1 cellular context compared by ENCODE assay signal in genomic region chr4:39406763-39407583, GRCh38.
TF ChIP-seq lines count a peak whose summit lies in the region.

KLB (plus strand) TSS chr4:39406930; CDS start chr4:39406950, 20 bp downstream.

TF ChIP-seq in HepG2, 621 proteins besides CTCF, POLR2A, EP300 and RAD21 (continued from another document and continues in another):
- TF ChIP-seq CEBPZ (IDR thresholded peaks at IDR 0.05; ENCODE audit: low read length) (no peak), GTF2F1 (IDR thresholded peaks at IDR 0.05; ENCODE audit: low read length) (peak; percentile 73; the same call in 1 of the 2 replicates), ZNF766 (CRISPR knock-in tag; IDR thresholded peaks at IDR 0.05; ENCODE audit: borderline replicate concordance) (peak; percentile 56; the same call in 1 of the 2 replicates), BRCA1 (CRISPR knock-in tag; IDR thresholded peaks at IDR 0.05) (no peak), PRPF4 (IDR thresholded peaks at IDR 0.05; ENCODE audit: low read depth, low read length, poor library complexity, severe bottlenecking) (no peak), BCL6 (CRISPR knock-in tag; IDR thresholded peaks at IDR 0.05) (peak; percentile 77), EHMT2 (IDR thresholded peaks at IDR 0.05; ENCODE audit: borderline replicate concordance, low read depth, low read length) (no peak), NFE2L2 (IDR thresholded peaks at IDR 0.05; ENCODE audit: low read length) (no peak), MLLT10 (CRISPR knock-in tag; IDR thresholded peaks at IDR 0.05) (no peak; the same call in 1 of the 2 replicates), TCF7L2 (IDR thresholded peaks at IDR 0.05; ENCODE audit: low read depth, low read length) (no peak), DNMT1 (CRISPR knock-in tag; IDR thresholded peaks at IDR 0.05) (no peak), SMARCC2 (IDR thresholded peaks at IDR 0.05) (no peak), ZNF207 (IDR thresholded peaks at IDR 0.05; ENCODE audit: borderline replicate concordance) (no peak), ZSCAN22 (CRISPR knock-in tag; IDR thresholded peaks at IDR 0.05) (no peak), GATAD2A (CRISPR knock-in tag; IDR thresholded peaks at IDR 0.05) (peak; percentile 88), RBM39 (IDR thresholded peaks at IDR 0.05; ENCODE audit: low read depth, low read length, poor library complexity, severe bottlenecking) (no peak), ZNF777 (CRISPR knock-in tag; IDR thresholded peaks at IDR 0.05) (no peak), ZNF7 (CRISPR knock-in tag; IDR thresholded peaks at IDR 0.05) (peak; percentile 50; the same call in 1 of the 2 replicates), ZNF253 (CRISPR knock-in tag; IDR thresholded peaks at IDR 0.05; ENCODE audit: borderline replicate concordance) (no peak), SRF (IDR thresholded peaks at IDR 0.05; ENCODE audit: low read depth, low read length) (no peak), POLR2G (IDR thresholded peaks at IDR 0.05; ENCODE audit: low read depth, low read length) (peak; percentile 98), MATR3 (CRISPR knock-in tag; IDR thresholded peaks at IDR 0.05) (no peak), IKZF1 (IDR thresholded peaks at IDR 0.05) (no peak), ERF (CRISPR knock-in tag; IDR thresholded peaks at IDR 0.05) (no peak), LRRFIP1 (CRISPR knock-in tag; conservative IDR thresholded peaks at IDR 0.05) (no peak), KDM2A (CRISPR knock-in tag; IDR thresholded peaks at IDR 0.05; ENCODE audit: borderline replicate concordance, low read depth) (peak; percentile 87), HNF4G (IDR thresholded peaks at IDR 0.05; ENCODE audit: borderline replicate concordance, low read depth, low read length) (peak; percentile 28; the same call in 1 of the 2 replicates), HNF4G (CRISPR knock-in tag; IDR thresholded peaks at IDR 0.05; ENCODE audit: borderline replicate concordance, low read depth) (no peak), RNF219 (CRISPR knock-in tag; IDR thresholded peaks at IDR 0.05) (no peak), ZNF326 (CRISPR knock-in tag; IDR thresholded peaks at IDR 0.05; ENCODE audit: borderline replicate concordance) (no peak), HCFC1 (IDR thresholded peaks at IDR 0.05; ENCODE audit: low read depth, low read length) (no peak), MZF1 (CRISPR knock-in tag; IDR thresholded peaks at IDR 0.05; ENCODE audit: borderline replicate concordance) (no peak), ADNP (CRISPR knock-in tag; IDR thresholded peaks at IDR 0.05) (no peak), ZSCAN20 (CRISPR knock-in tag; IDR thresholded peaks at IDR 0.05; ENCODE audit: borderline replicate concordance) (peak; percentile 46; the same call in 1 of the 2 replicates), MXD4 (CRISPR knock-in tag; IDR thresholded peaks at IDR 0.05) (0 out of 2 replicates have a peak, but pooled peaks have one; percentile 32), ZNF550 (CRISPR knock-in tag; IDR thresholded peaks at IDR 0.05; ENCODE audit: borderline replicate concordance) (no peak), ZBTB7A (CRISPR knock-in tag; IDR thresholded peaks at IDR 0.05) (no peak), SOX6 (IDR thresholded peaks at IDR 0.05) (no peak), SOX6 (CRISPR knock-in tag; IDR thresholded peaks at IDR 0.05) (peak; percentile 86), THAP9 (CRISPR knock-in tag; IDR thresholded peaks at IDR 0.05; ENCODE audit: borderline replicate concordance) (no peak), TEAD2 (CRISPR knock-in tag; IDR thresholded peaks at IDR 0.05) (no peak), KDM4B (CRISPR knock-in tag; IDR thresholded peaks at IDR 0.05) (0 out of 2 replicates have a peak, but pooled peaks have one; percentile 35), CENPBD1 (CRISPR knock-in tag; IDR thresholded peaks at IDR 0.05; ENCODE audit: borderline replicate concordance, low read depth) (no peak)
- TF ChIP-seq, protein P1, sequence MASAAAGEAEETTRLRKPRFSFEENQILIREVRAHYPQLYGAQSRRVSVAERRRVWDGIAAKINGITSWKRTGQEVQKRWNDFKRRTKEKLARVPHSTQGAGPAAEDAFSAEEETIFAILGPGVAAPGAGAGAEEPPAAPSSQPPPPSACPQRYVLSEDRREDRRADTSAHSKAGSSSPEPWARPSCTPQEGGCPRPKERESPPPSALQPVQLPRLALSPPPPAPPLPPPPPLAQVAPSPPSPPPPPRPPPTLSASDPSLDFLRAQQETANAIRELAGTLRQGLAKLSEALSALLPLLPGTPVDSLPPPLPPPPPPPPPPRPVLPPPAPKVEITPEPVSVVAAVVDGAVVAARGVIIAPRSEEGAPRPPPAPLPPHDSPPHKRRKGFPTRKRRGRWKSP (CRISPR knock-in tag; IDR thresholded peaks at IDR 0.05) = no peak
- TF ChIP-seq, protein P2, sequence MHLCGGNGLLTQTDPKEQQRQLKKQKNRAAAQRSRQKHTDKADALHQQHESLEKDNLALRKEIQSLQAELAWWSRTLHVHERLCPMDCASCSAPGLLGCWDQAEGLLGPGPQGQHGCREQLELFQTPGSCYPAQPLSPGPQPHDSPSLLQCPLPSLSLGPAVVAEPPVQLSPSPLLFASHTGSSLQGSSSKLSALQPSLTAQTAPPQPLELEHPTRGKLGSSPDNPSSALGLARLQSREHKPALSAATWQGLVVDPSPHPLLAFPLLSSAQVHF (CRISPR knock-in tag; IDR thresholded peaks at IDR 0.05) = no peak
- TF ChIP-seq, protein P3, sequence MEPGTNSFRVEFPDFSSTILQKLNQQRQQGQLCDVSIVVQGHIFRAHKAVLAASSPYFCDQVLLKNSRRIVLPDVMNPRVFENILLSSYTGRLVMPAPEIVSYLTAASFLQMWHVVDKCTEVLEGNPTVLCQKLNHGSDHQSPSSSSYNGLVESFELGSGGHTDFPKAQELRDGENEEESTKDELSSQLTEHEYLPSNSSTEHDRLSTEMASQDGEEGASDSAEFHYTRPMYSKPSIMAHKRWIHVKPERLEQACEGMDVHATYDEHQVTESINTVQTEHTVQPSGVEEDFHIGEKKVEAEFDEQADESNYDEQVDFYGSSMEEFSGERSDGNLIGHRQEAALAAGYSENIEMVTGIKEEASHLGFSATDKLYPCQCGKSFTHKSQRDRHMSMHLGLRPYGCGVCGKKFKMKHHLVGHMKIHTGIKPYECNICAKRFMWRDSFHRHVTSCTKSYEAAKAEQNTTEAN (CRISPR knock-in tag; conservative IDR thresholded peaks at IDR 0.05) = peak; percentile 41; the same call in 1 of the 2 replicates
- TF ChIP-seq, protein P4, sequence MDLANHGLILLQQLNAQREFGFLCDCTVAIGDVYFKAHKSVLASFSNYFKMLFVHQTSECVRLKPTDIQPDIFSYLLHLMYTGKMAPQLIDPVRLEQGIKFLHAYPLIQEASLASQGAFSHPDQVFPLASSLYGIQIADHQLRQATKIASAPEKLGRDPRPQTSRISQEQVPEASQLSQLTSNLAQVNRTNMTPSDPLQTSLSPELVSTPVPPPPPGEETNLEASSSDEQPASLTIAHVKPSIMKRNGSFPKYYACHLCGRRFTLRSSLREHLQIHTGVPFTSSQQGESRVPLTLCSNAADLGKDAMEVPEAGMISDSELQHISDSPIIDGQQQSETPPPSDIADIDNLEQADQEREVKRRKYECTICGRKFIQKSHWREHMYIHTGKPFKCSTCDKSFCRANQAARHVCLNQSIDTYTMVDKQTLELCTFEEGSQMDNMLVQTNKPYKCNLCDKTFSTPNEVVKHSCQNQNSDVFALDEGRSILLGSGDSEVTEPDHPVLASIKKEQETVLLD (CRISPR knock-in tag; IDR thresholded peaks at IDR 0.05; ENCODE audit: low read depth) = no peak
- TF ChIP-seq, protein P5, sequence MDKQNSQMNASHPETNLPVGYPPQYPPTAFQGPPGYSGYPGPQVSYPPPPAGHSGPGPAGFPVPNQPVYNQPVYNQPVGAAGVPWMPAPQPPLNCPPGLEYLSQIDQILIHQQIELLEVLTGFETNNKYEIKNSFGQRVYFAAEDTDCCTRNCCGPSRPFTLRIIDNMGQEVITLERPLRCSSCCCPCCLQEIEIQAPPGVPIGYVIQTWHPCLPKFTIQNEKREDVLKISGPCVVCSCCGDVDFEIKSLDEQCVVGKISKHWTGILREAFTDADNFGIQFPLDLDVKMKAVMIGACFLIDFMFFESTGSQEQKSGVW (CRISPR knock-in tag; IDR thresholded peaks at IDR 0.05; ENCODE audit: borderline replicate concordance) = no peak
- TF ChIP-seq, protein P6, sequence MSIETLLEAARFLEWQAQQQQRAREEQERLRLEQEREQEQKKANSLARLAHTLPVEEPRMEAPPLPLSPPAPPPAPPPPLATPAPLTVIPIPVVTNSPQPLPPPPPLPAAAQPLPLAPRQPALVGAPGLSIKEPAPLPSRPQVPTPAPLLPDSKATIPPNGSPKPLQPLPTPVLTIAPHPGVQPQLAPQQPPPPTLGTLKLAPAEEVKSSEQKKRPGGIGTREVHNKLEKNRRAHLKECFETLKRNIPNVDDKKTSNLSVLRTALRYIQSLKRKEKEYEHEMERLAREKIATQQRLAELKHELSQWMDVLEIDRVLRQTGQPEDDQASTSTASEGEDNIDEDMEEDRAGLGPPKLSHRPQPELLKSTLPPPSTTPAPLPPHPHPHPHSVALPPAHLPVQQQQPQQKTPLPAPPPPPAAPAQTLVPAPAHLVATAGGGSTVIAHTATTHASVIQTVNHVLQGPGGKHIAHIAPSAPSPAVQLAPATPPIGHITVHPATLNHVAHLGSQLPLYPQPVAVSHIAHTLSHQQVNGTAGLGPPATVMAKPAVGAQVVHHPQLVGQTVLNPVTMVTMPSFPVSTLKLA (IDR thresholded peaks at IDR 0.05) = no peak
